In genomic region chr16:46629331-46629843, GRCh38 we compare ENCODE assay signal across 1 cellular context.
TF ChIP-seq lines count a peak whose summit lies in the region.

No MANE protein-coding gene starts in this region.

TF ChIP-seq in GM23338, 12 proteins besides CTCF, POLR2A, EP300 and RAD21 (continued from another document):
- TF ChIP-seq ZNF462 (CRISPR knock-in tag; IDR thresholded peaks at IDR 0.05): no peak; the same call in 1 of the 2 replicates
